In the genomic region with DNA sequence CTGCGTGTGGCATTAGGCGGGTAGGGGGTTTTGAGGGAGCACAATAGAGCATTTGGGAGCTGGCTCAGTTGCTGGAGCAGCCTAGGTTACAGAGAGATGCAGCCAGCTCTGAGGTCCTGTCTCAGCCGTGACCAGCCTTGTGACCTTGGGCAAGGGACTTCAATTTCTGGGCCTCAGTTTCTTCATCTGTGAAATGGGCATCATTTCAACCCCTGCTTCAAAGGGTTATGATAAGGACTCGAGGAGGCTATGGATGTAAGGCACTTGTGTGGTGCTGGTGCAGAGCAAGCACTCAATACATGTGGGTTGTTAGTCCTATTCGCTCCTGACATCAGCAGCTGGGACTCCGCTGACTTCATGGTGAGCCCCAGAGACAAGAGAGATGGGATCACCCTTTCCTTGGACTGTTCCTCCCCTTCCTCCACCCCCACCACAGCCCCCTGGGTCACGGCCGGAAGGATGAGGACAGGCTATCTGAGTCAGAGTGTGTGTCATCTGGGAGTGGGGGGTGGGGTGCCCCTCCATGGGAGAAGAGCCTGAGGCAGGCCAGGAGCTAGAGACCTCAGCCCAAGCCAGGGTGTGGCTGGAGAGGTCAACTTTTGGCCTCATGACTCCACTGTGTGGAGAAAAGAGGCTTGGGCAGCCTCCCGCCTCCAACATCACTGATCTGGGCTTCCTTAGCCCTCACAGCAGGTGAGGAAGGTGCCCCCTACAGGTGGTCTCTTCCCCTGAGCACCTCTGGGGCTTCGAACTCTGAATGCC, we compare ENCODE assay signal across 2 cellular contexts.
TF ChIP-seq lines count a peak whose summit lies in the region.

No MANE protein-coding gene starts in this region.

TF ChIP-seq in IMR-90, 13 proteins besides CTCF, POLR2A, EP300 and RAD21:
- TF ChIP-seq BHLHE40 (IDR thresholded peaks at IDR 0.05; ENCODE audit: low read depth, low read length) = no peak
- no peak for TF ChIP-seq NFE2L2 (IDR thresholded peaks at IDR 0.05; ENCODE audit: low read depth, low read length)
- TF ChIP-seq MAFK (IDR thresholded peaks at IDR 0.05; ENCODE audit: low read depth, low read length) = no peak
- TF ChIP-seq, protein P1, sequence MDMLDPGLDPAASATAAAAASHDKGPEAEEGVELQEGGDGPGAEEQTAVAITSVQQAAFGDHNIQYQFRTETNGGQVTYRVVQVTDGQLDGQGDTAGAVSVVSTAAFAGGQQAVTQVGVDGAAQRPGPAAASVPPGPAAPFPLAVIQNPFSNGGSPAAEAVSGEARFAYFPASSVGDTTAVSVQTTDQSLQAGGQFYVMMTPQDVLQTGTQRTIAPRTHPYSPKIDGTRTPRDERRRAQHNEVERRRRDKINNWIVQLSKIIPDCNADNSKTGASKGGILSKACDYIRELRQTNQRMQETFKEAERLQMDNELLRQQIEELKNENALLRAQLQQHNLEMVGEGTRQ (IDR thresholded peaks at IDR 0.05; ENCODE audit: low read depth, low read length) = no peak
- TF ChIP-seq, protein P2, sequence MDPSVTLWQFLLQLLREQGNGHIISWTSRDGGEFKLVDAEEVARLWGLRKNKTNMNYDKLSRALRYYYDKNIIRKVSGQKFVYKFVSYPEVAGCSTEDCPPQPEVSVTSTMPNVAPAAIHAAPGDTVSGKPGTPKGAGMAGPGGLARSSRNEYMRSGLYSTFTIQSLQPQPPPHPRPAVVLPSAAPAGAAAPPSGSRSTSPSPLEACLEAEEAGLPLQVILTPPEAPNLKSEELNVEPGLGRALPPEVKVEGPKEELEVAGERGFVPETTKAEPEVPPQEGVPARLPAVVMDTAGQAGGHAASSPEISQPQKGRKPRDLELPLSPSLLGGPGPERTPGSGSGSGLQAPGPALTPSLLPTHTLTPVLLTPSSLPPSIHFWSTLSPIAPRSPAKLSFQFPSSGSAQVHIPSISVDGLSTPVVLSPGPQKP (IDR thresholded peaks at IDR 0.05; ENCODE audit: borderline replicate concordance, low read depth, low read length) = no peak
- TF ChIP-seq MAZ (IDR thresholded peaks at IDR 0.05; ENCODE audit: borderline replicate concordance, low read depth, low read length) = no peak
- TF ChIP-seq SMC3 (IDR thresholded peaks at IDR 0.05; ENCODE audit: low read depth, low read length) = no peak
- no peak for TF ChIP-seq FOS (IDR thresholded peaks at IDR 0.05; ENCODE audit: low read depth, low read length)
- TF ChIP-seq MXI1 (IDR thresholded peaks at IDR 0.05; ENCODE audit: borderline replicate concordance, low read depth, low read length) = no peak
- TF ChIP-seq CHD1 (IDR thresholded peaks at IDR 0.05; ENCODE audit: low read depth, low read length) = no peak
- no peak for TF ChIP-seq CEBPB (IDR thresholded peaks at IDR 0.05; ENCODE audit: low read depth, low read length)
- TF ChIP-seq RFX5 (IDR thresholded peaks at IDR 0.05; ENCODE audit: low read depth, low read length) = no peak
- no peak for TF ChIP-seq RCOR1 (IDR thresholded peaks at IDR 0.05; ENCODE audit: insufficient replicate concordance, low read length)

TF ChIP-seq in K562, 482 proteins besides CTCF, POLR2A, EP300 and RAD21 (continues in another document):
- TF ChIP-seq ESRRA (IDR thresholded peaks at IDR 0.05; ENCODE audit: borderline replicate concordance, low read depth) (peak; percentile 89), JUND (IDR thresholded peaks at IDR 0.05; ENCODE audit: borderline replicate concordance, low read depth, low read length) (peak; percentile 83), JUND (tag; IDR thresholded peaks at IDR 0.05; ENCODE audit: borderline replicate concordance, low read depth, low read length) (peak; percentile 60; the same call in 1 of the 3 replicates), KDM1A (IDR thresholded peaks at IDR 0.05) (peak; percentile 62 to 71), XRCC5 (IDR thresholded peaks at IDR 0.05; ENCODE audit: low read depth, low read length) (no peak), NFE2 (IDR thresholded peaks at IDR 0.05; ENCODE audit: low read depth) (no peak), MECOM (CRISPR knock-in tag; IDR thresholded peaks at IDR 0.05) (no peak), WHSC1 (IDR thresholded peaks at IDR 0.05; ENCODE audit: low read length) (no peak), EGR1 (conservative IDR thresholded peaks at IDR 0.05) (peak; percentile 68), NFRKB (IDR thresholded peaks at IDR 0.05; ENCODE audit: low read depth) (no peak), ATF7 (IDR thresholded peaks at IDR 0.05) (peak; percentile 20; the same call in 1 of the 2 replicates), ARID1B (IDR thresholded peaks at IDR 0.05) (peak; percentile 61), RBM15 (IDR thresholded peaks at IDR 0.05; ENCODE audit: insufficient read depth, low read length) (no peak), TRIM24 (IDR thresholded peaks at IDR 0.05) (peak; percentile 57 to 71; a peak in 3 of 4 replicates), CBFA2T3 (IDR thresholded peaks at IDR 0.05) (peak; percentile 38; the same call in 1 of the 2 replicates), FOSL1 (tag; conservative IDR thresholded peaks at IDR 0.05) (peak; percentile 91), MCM2 (IDR thresholded peaks at IDR 0.05; ENCODE audit: low read depth) (no peak), FOXA1 (IDR thresholded peaks at IDR 0.05; ENCODE audit: borderline replicate concordance) (no peak), ZBTB17 (CRISPR knock-in tag; IDR thresholded peaks at IDR 0.05) (no peak), NONO (IDR thresholded peaks at IDR 0.05; ENCODE audit: low read depth in 2 of 2, low read length in 1 of 2) (no peak), MED1 (CRISPR knock-in tag; IDR thresholded peaks at IDR 0.05; ENCODE audit: borderline replicate concordance) (no peak), HSF4 (CRISPR knock-in tag; IDR thresholded peaks at IDR 0.05; ENCODE audit: borderline replicate concordance) (no peak), ZBTB7A (IDR thresholded peaks at IDR 0.05; ENCODE audit: borderline replicate concordance, control insufficient read depth, low read depth, low read length) (peak; percentile 51; the same call in 1 of the 2 replicates), SIRT6 (IDR thresholded peaks at IDR 0.05; ENCODE audit: low read depth, low read length) (no peak), CBFA2T2 (conservative IDR thresholded peaks at IDR 0.05) (0 out of 2 replicates have a peak, but pooled peaks have one; percentile 15), NFIX (CRISPR knock-in tag; IDR thresholded peaks at IDR 0.05; ENCODE audit: low read depth) (no peak), ZBTB8A (IDR thresholded peaks at IDR 0.05; ENCODE audit: partially characterized antibody) (no peak), SMARCA5 (IDR thresholded peaks at IDR 0.05) (peak; percentile 88)
- TF ChIP-seq, protein P3, sequence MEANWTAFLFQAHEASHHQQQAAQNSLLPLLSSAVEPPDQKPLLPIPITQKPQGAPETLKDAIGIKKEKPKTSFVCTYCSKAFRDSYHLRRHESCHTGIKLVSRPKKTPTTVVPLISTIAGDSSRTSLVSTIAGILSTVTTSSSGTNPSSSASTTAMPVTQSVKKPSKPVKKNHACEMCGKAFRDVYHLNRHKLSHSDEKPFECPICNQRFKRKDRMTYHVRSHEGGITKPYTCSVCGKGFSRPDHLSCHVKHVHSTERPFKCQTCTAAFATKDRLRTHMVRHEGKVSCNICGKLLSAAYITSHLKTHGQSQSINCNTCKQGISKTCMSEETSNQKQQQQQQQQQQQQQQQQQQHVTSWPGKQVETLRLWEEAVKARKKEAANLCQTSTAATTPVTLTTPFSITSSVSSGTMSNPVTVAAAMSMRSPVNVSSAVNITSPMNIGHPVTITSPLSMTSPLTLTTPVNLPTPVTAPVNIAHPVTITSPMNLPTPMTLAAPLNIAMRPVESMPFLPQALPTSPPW (CRISPR knock-in tag; IDR thresholded peaks at IDR 0.05) = peak; percentile 43; the same call in 1 of the 2 replicates
- TF ChIP-seq, protein P4, sequence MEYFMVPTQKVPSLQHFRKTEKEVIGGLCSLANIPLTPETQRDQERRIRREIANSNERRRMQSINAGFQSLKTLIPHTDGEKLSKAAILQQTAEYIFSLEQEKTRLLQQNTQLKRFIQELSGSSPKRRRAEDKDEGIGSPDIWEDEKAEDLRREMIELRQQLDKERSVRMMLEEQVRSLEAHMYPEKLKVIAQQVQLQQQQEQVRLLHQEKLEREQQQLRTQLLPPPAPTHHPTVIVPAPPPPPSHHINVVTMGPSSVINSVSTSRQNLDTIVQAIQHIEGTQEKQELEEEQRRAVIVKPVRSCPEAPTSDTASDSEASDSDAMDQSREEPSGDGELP (CRISPR knock-in tag; IDR thresholded peaks at IDR 0.05; ENCODE audit: borderline replicate concordance) = peak; percentile 33; the same call in 1 of the 2 replicates
- TF ChIP-seq, protein P5, sequence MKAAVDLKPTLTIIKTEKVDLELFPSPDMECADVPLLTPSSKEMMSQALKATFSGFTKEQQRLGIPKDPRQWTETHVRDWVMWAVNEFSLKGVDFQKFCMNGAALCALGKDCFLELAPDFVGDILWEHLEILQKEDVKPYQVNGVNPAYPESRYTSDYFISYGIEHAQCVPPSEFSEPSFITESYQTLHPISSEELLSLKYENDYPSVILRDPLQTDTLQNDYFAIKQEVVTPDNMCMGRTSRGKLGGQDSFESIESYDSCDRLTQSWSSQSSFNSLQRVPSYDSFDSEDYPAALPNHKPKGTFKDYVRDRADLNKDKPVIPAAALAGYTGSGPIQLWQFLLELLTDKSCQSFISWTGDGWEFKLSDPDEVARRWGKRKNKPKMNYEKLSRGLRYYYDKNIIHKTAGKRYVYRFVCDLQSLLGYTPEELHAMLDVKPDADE (conservative IDR thresholded peaks at IDR 0.05; ENCODE audit: control insufficient read depth, low read depth, low read length) = no peak
- TF ChIP-seq, protein P6, sequence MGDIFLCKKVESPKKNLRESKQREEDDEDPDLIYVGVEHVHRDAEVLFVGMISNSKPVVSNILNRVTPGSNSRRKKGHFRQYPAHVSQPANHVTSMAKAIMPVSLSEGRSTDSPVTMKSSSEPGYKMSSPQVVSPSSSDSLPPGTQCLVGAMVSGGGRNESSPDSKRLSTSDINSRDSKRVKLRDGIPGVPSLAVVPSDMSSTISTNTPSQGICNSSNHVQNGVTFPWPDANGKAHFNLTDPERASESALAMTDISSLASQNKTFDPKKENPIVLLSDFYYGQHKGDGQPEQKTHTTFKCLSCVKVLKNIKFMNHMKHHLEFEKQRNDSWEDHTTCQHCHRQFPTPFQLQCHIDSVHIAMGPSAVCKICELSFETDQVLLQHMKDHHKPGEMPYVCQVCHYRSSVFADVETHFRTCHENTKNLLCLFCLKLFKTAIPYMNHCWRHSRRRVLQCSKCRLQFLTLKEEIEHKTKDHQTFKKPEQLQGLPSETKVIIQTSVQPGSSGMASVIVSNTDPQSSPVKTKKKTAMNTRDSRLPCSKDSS (IDR thresholded peaks at IDR 0.05; ENCODE audit: low read depth, partially characterized antibody) = no peak
- TF ChIP-seq, protein P7, sequence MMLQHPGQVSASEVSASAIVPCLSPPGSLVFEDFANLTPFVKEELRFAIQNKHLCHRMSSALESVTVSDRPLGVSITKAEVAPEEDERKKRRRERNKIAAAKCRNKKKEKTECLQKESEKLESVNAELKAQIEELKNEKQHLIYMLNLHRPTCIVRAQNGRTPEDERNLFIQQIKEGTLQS (IDR thresholded peaks at IDR 0.05) = peak; percentile 91
- TF ChIP-seq, protein P7 (CRISPR knock-in tag; conservative IDR thresholded peaks at IDR 0.05) = no peak
- TF ChIP-seq, protein P8, sequence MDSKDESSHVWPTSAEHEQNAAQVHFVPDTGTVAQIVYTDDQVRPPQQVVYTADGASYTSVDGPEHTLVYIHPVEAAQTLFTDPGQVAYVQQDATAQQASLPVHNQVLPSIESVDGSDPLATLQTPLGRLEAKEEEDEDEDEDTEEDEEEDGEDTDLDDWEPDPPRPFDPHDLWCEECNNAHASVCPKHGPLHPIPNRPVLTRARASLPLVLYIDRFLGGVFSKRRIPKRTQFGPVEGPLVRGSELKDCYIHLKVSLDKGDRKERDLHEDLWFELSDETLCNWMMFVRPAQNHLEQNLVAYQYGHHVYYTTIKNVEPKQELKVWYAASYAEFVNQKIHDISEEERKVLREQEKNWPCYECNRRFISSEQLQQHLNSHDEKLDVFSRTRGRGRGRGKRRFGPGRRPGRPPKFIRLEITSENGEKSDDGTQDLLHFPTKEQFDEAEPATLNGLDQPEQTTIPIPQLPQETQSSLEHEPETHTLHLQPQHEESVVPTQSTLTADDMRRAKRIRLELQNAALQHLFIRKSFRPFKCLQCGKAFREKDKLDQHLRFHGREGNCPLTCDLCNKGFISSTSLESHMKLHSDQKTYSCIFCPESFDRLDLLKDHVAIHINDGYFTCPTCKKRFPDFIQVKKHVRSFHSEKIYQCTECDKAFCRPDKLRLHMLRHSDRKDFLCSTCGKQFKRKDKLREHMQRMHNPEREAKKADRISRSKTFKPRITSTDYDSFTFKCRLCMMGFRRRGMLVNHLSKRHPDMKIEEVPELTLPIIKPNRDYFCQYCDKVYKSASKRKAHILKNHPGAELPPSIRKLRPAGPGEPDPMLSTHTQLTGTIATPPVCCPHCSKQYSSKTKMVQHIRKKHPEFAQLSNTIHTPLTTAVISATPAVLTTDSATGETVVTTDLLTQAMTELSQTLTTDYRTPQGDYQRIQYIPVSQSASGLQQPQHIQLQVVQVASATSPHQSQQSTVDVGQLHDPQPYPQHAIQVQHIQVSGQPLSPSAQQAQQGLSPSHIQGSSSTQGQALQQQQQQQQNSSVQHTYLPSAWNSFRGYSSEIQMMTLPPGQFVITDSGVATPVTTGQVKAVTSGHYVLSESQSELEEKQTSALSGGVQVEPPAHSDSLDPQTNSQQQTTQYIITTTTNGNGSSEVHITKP (IDR thresholded peaks at IDR 0.05; ENCODE audit: partially characterized antibody) = peak; percentile 73
- TF ChIP-seq, protein P9, sequence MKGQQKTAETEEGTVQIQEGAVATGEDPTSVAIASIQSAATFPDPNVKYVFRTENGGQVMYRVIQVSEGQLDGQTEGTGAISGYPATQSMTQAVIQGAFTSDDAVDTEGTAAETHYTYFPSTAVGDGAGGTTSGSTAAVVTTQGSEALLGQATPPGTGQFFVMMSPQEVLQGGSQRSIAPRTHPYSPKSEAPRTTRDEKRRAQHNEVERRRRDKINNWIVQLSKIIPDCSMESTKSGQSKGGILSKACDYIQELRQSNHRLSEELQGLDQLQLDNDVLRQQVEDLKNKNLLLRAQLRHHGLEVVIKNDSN (CRISPR knock-in tag; IDR thresholded peaks at IDR 0.05) = no peak
- TF ChIP-seq, protein P10, sequence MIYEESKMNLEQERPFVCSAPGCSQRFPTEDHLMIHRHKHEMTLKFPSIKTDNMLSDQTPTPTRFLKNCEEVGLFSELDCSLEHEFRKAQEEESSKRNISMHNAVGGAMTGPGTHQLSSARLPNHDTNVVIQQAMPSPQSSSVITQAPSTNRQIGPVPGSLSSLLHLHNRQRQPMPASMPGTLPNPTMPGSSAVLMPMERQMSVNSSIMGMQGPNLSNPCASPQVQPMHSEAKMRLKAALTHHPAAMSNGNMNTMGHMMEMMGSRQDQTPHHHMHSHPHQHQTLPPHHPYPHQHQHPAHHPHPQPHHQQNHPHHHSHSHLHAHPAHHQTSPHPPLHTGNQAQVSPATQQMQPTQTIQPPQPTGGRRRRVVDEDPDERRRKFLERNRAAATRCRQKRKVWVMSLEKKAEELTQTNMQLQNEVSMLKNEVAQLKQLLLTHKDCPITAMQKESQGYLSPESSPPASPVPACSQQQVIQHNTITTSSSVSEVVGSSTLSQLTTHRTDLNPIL (CRISPR knock-in tag; IDR thresholded peaks at IDR 0.05) = no peak
- TF ChIP-seq, protein P11, sequence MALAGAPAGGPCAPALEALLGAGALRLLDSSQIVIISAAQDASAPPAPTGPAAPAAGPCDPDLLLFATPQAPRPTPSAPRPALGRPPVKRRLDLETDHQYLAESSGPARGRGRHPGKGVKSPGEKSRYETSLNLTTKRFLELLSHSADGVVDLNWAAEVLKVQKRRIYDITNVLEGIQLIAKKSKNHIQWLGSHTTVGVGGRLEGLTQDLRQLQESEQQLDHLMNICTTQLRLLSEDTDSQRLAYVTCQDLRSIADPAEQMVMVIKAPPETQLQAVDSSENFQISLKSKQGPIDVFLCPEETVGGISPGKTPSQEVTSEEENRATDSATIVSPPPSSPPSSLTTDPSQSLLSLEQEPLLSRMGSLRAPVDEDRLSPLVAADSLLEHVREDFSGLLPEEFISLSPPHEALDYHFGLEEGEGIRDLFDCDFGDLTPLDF (CRISPR knock-in tag; IDR thresholded peaks at IDR 0.05) = no peak
